Comparison of ENCODE assay signal across 24 cellular contexts in genomic region chr4:128879971-128880370, GRCh38.
"Had no signal": no experiment of that assay in that cellular context is flagged by ENCODE, and none has a peak within 500 bp of the region (broad histone marks: within the 10 kb centered on the region; RNA-seq: fewer than 3 reads in every experiment).

No MANE protein-coding gene starts in this region.

- H3K4me1 ChIP-seq: esophagus muscularis mucosa, gastrocnemius medialis, heart right ventricle, left lung had no signal

- H3K4me3 ChIP-seq: coronary artery, dorsolateral prefrontal cortex, esophagus muscularis mucosa, gastrocnemius medialis, heart right ventricle, left lung, lung had no signal

- H3K9me3 ChIP-seq: esophagus muscularis mucosa, gastrocnemius medialis, heart right ventricle, left lung had no signal

- H3K36me3 ChIP-seq: gastrocnemius medialis, left lung had no signal

- FAIRE-seq: colon, endothelial cell of umbilical vein, islet of Langerhans, keratinocyte had no signal

- H3K27me3 ChIP-seq: dorsolateral prefrontal cortex, esophagus muscularis mucosa, gastrocnemius medialis, heart right ventricle, left lung had no signal

- ATAC-seq: gastrocnemius medialis; left cardiac atrium; left lung; left ventricle myocardium superior; naive thymus-derived CD4-positive, alpha-beta T cell had no signal

- H3K27ac ChIP-seq: coronary artery, dorsolateral prefrontal cortex, esophagus muscularis mucosa, gastrocnemius medialis, heart right ventricle, left lung had no signal

- DNase-seq: dermis blood vessel endothelial cell; dorsolateral prefrontal cortex; effector CD4-positive, alpha-beta T cell; effector memory CD4-positive, alpha-beta T cell; foreskin melanocyte; gastrocnemius medialis; glutamatergic neuron; head of caudate nucleus; heart right ventricle; hippocampal formation; left cardiac atrium; left lung; left ventricle myocardium superior; mammary epithelial cell; mesendoderm; midbrain; naive thymus-derived CD4-positive, alpha-beta T cell had no signal
